1 cellular context compared by ENCODE assay signal in the genomic region with DNA sequence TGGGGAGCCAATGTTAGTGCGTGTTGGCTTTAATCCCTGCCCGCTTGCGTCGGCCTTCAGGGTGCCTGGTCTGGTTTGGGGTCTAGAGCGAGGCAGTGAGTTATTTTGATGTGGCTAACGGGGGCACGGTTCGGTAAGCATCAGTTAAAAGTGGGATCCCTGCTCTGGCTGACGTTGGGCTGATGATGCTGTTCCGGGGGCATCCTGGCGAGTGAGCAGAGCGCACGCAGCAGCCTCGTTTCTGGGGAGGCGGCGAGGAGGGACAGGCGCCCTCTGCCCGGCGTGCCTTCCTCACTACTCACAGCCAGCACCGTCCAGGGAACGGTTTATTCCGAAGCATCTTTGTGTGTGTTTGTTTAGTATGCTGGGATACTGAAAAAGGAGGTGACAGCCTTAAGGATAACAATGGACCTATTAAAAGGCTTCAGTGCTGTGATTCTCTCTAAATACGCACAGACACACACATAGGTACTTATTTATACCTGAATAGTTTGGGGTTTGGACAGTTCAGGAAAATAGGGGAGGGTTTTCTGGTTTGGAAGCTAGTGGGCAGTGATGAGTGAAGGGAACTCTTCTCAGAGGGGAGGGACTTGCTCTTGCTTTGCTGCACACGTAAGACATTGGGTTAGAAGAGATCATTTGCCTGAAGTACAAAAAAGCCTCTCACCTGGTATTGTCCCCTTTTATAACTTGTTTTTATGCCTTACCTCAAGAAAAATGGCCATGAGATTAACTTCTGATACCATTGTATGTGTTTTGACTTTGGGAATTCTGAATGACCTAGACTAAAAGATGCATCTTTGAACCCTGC.
TF ChIP-seq lines count a peak whose summit lies in the region.

No MANE protein-coding gene starts in this region.

TF ChIP-seq in HepG2, 621 proteins besides CTCF, POLR2A, EP300 and RAD21 (continued from another document and continues in another):
- TF ChIP-seq, protein P1, sequence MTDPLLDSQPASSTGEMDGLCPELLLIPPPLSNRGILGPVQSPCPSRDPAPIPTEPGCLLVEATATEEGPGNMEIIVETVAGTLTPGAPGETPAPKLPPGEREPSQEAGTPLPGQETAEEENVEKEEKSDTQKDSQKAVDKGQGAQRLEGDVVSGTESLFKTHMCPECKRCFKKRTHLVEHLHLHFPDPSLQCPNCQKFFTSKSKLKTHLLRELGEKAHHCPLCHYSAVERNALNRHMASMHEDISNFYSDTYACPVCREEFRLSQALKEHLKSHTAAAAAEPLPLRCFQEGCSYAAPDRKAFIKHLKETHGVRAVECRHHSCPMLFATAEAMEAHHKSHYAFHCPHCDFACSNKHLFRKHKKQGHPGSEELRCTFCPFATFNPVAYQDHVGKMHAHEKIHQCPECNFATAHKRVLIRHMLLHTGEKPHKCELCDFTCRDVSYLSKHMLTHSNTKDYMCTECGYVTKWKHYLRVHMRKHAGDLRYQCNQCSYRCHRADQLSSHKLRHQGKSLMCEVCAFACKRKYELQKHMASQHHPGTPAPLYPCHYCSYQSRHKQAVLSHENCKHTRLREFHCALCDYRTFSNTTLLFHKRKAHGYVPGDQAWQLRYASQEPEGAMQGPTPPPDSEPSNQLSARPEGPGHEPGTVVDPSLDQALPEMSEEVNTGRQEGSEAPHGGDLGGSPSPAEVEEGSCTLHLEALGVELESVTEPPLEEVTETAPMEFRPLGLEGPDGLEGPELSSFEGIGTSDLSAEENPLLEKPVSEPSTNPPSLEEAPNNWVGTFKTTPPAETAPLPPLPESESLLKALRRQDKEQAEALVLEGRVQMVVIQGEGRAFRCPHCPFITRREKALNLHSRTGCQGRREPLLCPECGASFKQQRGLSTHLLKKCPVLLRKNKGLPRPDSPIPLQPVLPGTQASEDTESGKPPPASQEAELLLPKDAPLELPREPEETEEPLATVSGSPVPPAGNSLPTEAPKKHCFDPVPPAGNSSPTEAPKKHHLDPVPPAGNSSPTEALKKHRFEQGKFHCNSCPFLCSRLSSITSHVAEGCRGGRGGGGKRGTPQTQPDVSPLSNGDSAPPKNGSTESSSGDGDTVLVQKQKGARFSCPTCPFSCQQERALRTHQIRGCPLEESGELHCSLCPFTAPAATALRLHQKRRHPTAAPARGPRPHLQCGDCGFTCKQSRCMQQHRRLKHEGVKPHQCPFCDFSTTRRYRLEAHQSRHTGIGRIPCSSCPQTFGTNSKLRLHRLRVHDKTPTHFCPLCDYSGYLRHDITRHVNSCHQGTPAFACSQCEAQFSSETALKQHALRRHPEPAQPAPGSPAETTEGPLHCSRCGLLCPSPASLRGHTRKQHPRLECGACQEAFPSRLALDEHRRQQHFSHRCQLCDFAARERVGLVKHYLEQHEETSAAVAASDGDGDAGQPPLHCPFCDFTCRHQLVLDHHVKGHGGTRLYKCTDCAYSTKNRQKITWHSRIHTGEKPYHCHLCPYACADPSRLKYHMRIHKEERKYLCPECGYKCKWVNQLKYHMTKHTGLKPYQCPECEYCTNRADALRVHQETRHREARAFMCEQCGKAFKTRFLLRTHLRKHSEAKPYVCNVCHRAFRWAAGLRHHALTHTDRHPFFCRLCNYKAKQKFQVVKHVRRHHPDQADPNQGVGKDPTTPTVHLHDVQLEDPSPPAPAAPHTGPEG (CRISPR knock-in tag; IDR thresholded peaks at IDR 0.05): no peak
- TF ChIP-seq MTA1 (CRISPR knock-in tag; IDR thresholded peaks at IDR 0.05; ENCODE audit: borderline replicate concordance) (peak; percentile 66; the same call in 1 of the 2 replicates), ZFP90 (CRISPR knock-in tag; IDR thresholded peaks at IDR 0.05; ENCODE audit: borderline replicate concordance) (peak; percentile 87), SOX13 (IDR thresholded peaks at IDR 0.05) (no peak), SOX13 (CRISPR knock-in tag; conservative IDR thresholded peaks at IDR 0.05 in 1 of 2, IDR thresholded peaks at IDR 0.05 in 1 of 2) (peak in 1 of 2 experiments; percentile 46; a peak in 2 of 4 replicates), ZNF780A (CRISPR knock-in tag; IDR thresholded peaks at IDR 0.05) (no peak), NR2F6 (IDR thresholded peaks at IDR 0.05) (0 out of 2 replicates have a peak, but pooled peaks have one; percentile 9), NR2F6 (CRISPR knock-in tag; IDR thresholded peaks at IDR 0.05) (peak; percentile 17; the same call in 1 of the 2 replicates), ZNF441 (CRISPR knock-in tag; IDR thresholded peaks at IDR 0.05; ENCODE audit: borderline replicate concordance) (no peak), MXI1 (IDR thresholded peaks at IDR 0.05; ENCODE audit: borderline replicate concordance, low read depth, low read length) (peak; percentile 63; the same call in 1 of the 3 replicates), POGZ (CRISPR knock-in tag; IDR thresholded peaks at IDR 0.05) (peak; percentile 43; the same call in 1 of the 2 replicates), NFKB2 (CRISPR knock-in tag; IDR thresholded peaks at IDR 0.05; ENCODE audit: borderline replicate concordance) (0 out of 2 replicates have a peak, but pooled peaks have one; percentile 47), HOXA5 (CRISPR knock-in tag; IDR thresholded peaks at IDR 0.05) (peak; percentile 52; the same call in 1 of the 2 replicates), KAT7 (CRISPR knock-in tag; IDR thresholded peaks at IDR 0.05; ENCODE audit: borderline replicate concordance) (peak; percentile 71; the same call in 1 of the 2 replicates), ZFX (CRISPR knock-in tag; IDR thresholded peaks at IDR 0.05; ENCODE audit: low read depth) (peak; percentile 36; the same call in 1 of the 2 replicates)
- TF ChIP-seq, protein P2, sequence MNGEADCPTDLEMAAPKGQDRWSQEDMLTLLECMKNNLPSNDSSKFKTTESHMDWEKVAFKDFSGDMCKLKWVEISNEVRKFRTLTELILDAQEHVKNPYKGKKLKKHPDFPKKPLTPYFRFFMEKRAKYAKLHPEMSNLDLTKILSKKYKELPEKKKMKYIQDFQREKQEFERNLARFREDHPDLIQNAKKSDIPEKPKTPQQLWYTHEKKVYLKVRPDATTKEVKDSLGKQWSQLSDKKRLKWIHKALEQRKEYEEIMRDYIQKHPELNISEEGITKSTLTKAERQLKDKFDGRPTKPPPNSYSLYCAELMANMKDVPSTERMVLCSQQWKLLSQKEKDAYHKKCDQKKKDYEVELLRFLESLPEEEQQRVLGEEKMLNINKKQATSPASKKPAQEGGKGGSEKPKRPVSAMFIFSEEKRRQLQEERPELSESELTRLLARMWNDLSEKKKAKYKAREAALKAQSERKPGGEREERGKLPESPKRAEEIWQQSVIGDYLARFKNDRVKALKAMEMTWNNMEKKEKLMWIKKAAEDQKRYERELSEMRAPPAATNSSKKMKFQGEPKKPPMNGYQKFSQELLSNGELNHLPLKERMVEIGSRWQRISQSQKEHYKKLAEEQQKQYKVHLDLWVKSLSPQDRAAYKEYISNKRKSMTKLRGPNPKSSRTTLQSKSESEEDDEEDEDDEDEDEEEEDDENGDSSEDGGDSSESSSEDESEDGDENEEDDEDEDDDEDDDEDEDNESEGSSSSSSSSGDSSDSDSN (CRISPR knock-in tag; IDR thresholded peaks at IDR 0.05): peak; percentile 78
- TF ChIP-seq, protein P3, sequence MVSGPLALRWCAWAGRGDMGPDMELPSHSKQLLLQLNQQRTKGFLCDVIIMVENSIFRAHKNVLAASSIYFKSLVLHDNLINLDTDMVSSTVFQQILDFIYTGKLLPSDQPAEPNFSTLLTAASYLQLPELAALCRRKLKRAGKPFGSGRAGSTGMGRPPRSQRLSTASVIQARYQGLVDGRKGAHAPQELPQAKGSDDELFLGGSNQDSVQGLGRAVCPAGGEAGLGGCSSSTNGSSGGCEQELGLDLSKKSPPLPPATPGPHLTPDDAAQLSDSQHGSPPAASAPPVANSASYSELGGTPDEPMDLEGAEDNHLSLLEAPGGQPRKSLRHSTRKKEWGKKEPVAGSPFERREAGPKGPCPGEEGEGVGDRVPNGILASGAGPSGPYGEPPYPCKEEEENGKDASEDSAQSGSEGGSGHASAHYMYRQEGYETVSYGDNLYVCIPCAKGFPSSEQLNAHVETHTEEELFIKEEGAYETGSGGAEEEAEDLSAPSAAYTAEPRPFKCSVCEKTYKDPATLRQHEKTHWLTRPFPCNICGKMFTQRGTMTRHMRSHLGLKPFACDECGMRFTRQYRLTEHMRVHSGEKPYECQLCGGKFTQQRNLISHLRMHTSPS (CRISPR knock-in tag; IDR thresholded peaks at IDR 0.05; ENCODE audit: low read depth): 0 out of 2 replicates have a peak, but pooled peaks have one; percentile 31
- TF ChIP-seq, protein P4, sequence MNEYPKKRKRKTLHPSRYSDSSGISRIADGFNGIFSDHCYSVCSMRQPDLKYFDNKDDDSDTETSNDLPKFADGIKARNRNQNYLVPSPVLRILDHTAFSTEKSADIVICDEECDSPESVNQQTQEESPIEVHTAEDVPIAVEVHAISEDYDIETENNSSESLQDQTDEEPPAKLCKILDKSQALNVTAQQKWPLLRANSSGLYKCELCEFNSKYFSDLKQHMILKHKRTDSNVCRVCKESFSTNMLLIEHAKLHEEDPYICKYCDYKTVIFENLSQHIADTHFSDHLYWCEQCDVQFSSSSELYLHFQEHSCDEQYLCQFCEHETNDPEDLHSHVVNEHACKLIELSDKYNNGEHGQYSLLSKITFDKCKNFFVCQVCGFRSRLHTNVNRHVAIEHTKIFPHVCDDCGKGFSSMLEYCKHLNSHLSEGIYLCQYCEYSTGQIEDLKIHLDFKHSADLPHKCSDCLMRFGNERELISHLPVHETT (CRISPR knock-in tag; conservative IDR thresholded peaks at IDR 0.05): 0 out of 2 replicates have a peak, but pooled peaks have one; percentile 23
- TF ChIP-seq, protein P5, sequence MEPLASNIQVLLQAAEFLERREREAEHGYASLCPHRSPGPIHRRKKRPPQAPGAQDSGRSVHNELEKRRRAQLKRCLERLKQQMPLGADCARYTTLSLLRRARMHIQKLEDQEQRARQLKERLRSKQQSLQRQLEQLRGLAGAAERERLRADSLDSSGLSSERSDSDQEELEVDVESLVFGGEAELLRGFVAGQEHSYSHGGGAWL (CRISPR knock-in tag; IDR thresholded peaks at IDR 0.05): 0 out of 2 replicates have a peak, but pooled peaks have one; percentile 34
- TF ChIP-seq, protein P6, sequence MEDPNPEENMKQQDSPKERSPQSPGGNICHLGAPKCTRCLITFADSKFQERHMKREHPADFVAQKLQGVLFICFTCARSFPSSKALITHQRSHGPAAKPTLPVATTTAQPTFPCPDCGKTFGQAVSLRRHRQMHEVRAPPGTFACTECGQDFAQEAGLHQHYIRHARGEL (CRISPR knock-in tag; IDR thresholded peaks at IDR 0.05): no peak
- TF ChIP-seq, protein P7, sequence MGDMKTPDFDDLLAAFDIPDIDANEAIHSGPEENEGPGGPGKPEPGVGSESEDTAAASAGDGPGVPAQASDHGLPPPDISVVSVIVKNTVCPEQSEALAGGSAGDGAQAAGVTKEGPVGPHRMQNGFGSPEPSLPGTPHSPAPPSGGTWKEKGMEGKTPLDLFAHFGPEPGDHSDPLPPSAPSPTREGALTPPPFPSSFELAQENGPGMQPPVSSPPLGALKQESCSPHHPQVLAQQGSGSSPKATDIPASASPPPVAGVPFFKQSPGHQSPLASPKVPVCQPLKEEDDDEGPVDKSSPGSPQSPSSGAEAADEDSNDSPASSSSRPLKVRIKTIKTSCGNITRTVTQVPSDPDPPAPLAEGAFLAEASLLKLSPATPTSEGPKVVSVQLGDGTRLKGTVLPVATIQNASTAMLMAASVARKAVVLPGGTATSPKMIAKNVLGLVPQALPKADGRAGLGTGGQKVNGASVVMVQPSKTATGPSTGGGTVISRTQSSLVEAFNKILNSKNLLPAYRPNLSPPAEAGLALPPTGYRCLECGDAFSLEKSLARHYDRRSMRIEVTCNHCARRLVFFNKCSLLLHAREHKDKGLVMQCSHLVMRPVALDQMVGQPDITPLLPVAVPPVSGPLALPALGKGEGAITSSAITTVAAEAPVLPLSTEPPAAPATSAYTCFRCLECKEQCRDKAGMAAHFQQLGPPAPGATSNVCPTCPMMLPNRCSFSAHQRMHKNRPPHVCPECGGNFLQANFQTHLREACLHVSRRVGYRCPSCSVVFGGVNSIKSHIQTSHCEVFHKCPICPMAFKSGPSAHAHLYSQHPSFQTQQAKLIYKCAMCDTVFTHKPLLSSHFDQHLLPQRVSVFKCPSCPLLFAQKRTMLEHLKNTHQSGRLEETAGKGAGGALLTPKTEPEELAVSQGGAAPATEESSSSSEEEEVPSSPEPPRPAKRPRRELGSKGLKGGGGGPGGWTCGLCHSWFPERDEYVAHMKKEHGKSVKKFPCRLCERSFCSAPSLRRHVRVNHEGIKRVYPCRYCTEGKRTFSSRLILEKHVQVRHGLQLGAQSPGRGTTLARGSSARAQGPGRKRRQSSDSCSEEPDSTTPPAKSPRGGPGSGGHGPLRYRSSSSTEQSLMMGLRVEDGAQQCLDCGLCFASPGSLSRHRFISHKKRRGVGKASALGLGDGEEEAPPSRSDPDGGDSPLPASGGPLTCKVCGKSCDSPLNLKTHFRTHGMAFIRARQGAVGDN (CRISPR knock-in tag; IDR thresholded peaks at IDR 0.05): peak; percentile 91
- TF ChIP-seq, protein P8, sequence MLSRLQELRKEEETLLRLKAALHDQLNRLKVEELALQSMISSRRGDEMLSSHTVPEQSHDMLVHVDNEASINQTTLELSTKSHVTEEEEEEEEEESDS (CRISPR knock-in tag; IDR thresholded peaks at IDR 0.05; ENCODE audit: borderline replicate concordance): peak; percentile 63; the same call in 1 of the 2 replicates
- TF ChIP-seq, protein P9, sequence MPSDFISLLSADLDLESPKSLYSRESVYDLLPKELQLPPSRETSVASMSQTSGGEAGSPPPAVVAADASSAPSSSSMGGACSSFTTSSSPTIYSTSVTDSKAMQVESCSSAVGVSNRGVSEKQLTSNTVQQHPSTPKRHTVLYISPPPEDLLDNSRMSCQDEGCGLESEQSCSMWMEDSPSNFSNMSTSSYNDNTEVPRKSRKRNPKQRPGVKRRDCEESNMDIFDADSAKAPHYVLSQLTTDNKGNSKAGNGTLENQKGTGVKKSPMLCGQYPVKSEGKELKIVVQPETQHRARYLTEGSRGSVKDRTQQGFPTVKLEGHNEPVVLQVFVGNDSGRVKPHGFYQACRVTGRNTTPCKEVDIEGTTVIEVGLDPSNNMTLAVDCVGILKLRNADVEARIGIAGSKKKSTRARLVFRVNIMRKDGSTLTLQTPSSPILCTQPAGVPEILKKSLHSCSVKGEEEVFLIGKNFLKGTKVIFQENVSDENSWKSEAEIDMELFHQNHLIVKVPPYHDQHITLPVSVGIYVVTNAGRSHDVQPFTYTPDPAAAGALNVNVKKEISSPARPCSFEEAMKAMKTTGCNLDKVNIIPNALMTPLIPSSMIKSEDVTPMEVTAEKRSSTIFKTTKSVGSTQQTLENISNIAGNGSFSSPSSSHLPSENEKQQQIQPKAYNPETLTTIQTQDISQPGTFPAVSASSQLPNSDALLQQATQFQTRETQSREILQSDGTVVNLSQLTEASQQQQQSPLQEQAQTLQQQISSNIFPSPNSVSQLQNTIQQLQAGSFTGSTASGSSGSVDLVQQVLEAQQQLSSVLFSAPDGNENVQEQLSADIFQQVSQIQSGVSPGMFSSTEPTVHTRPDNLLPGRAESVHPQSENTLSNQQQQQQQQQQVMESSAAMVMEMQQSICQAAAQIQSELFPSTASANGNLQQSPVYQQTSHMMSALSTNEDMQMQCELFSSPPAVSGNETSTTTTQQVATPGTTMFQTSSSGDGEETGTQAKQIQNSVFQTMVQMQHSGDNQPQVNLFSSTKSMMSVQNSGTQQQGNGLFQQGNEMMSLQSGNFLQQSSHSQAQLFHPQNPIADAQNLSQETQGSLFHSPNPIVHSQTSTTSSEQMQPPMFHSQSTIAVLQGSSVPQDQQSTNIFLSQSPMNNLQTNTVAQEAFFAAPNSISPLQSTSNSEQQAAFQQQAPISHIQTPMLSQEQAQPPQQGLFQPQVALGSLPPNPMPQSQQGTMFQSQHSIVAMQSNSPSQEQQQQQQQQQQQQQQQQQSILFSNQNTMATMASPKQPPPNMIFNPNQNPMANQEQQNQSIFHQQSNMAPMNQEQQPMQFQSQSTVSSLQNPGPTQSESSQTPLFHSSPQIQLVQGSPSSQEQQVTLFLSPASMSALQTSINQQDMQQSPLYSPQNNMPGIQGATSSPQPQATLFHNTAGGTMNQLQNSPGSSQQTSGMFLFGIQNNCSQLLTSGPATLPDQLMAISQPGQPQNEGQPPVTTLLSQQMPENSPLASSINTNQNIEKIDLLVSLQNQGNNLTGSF (CRISPR knock-in tag; IDR thresholded peaks at IDR 0.05): no peak
